Comparison of ENCODE assay signal across 19 cellular contexts in the genomic region with DNA sequence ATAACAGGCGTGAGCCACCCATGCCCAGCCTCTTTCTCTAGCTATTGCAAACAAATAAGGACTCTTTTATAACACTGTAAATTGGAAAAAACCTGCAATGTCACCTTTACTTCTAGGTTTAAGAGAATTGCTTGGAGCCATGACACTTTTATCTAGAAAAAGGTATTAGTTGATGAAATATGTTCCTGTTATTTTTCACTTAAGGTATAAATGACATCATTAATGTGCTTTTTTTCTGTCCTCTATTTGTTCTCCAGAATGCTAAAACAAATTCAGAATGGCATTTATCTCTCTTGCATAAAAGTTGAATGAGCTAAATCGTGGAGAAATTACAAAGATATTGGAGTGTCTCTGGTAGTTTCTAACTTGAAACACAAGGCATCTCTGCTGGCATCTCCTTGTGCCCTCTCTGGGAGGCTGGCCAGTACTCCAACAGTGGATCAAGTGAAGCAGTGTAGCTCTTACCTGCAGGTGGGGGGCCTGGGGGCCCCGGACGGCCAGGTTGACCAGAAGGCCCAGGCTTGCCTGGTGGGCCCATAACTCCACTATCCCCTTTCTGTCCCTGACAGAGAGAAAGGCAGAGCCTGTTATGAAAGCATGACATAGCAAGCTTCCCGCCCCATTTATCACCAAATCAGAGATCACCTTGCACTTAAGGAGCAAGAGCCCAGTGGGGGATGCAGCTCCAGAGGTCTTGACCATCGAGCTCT. TPM values are rescaled to one million over a fixed set of nuclear protein-coding genes. Genes with fewer than 3 reads are reported as not detected.
A peak's percentile ranks its signal among the peaks of the same experiment; 100 is the strongest.
DNase-seq lines count a peak whose midpoint lies in the region; ATAC-seq, FAIRE-seq and TF ChIP-seq lines count a peak whose summit lies in the region.
"Had no signal": no experiment of that assay in that cellular context is flagged by ENCODE, and none has a peak within 500 bp of the region (broad histone marks: within the 10 kb centered on the region; RNA-seq: fewer than 3 reads in every experiment).

No MANE protein-coding gene starts in this region.

- H2AK5ac ChIP-seq in trophoblast cell (ENCODE audit: low read length): no peak overlapping the region

- TF ChIP-seq EP300 in HepG2 (IDR thresholded peaks at IDR 0.05; ENCODE audit: low read depth in 2 of 2, low read length in 2 of 2) (no peak), HepG2 (CRISPR knock-in tag; IDR thresholded peaks at IDR 0.05; ENCODE audit: borderline replicate concordance) (no peak), GM12878 (IDR thresholded peaks at IDR 0.05; ENCODE audit: borderline replicate concordance in 1 of 2, control insufficient read depth in 1 of 2, low read depth in 2 of 2, low read length in 2 of 2) (no peak)

- no peaks in the 10 kb centered on the region; a peak in 1 of 5 replicates for H3K27me3 ChIP-seq in HepG2 (ENCODE audit: control insufficient read depth in 1 of 2, insufficient read depth in 2 of 2, low read length in 2 of 2)
- H3K27me3 ChIP-seq in right lobe of liver: no peaks in the 10 kb centered on the region
- H3K27me3 ChIP-seq in GM12878 (replicated peaks in 1 of 2; ENCODE audit: control insufficient read depth in 2 of 2, insufficient read depth in 2 of 2, low read length in 1 of 2): no peaks in the 10 kb centered on the region
- no peaks in the 10 kb centered on the region for H3K27me3 ChIP-seq in trophoblast cell (ENCODE audit: insufficient read depth, low read length)

- ATAC-seq in HepG2: no peak
- ATAC-seq in right lobe of liver: no peak
- no peak for ATAC-seq in GM12878

- no peak overlapping the region for H2BK120ac ChIP-seq in trophoblast cell (ENCODE audit: insufficient read depth, low read length, poor library complexity)

- H4K12ac ChIP-seq in trophoblast cell (ENCODE audit: low read depth, low read length): no peak overlapping the region

- H3K4me3 ChIP-seq in HepG2 (replicated peaks in 1 of 3; ENCODE audit: insufficient read depth in 1 of 3, low read depth in 2 of 3, low read length in 3 of 3): no peak overlapping the region
- no peak overlapping the region for H3K4me3 ChIP-seq in right lobe of liver
- no peak overlapping the region for H3K4me3 ChIP-seq in GM12878
- H3K4me3 ChIP-seq in trophoblast cell (ENCODE audit: low read depth, low read length): no peak overlapping the region

- TF ChIP-seq POLR2A in HepG2 (IDR thresholded peaks at IDR 0.05; ENCODE audit: insufficient read depth in 1 of 2, low read depth in 2 of 2, low read length in 2 of 2) (no peak), right lobe of liver (IDR thresholded peaks at IDR 0.05) (no peak), GM12878 (IDR thresholded peaks at IDR 0.05; ENCODE audit: low read depth, low read length) (no peak)

- in situ Hi-C loops in HepG2 (cut with HindIII; ENCODE audit: extremely low pct_ligation_motif_present, low pct_unique_long_range_greater_than_20kb): no loop called here
- in situ Hi-C loops in GM12878 (cut with MboI): no loop called here

- H3K79me2 ChIP-seq in HepG2 (ENCODE audit: insufficient read depth, low read length): no peaks in the 10 kb centered on the region
- H3K79me2 ChIP-seq in GM12878 (ENCODE audit: control insufficient read depth, insufficient read depth, low read length): no peaks in the 10 kb centered on the region
- no peaks in the 10 kb centered on the region for H3K79me2 ChIP-seq in trophoblast cell (ENCODE audit: control insufficient read depth, insufficient read depth, low read length, poor library complexity)

- no peak overlapping the region for H3K4ac ChIP-seq in trophoblast cell (ENCODE audit: low read depth, low read length)

- H2AFZ ChIP-seq in HepG2 (ENCODE audit: low read length) (no peak overlapping the region), GM12878 (ENCODE audit: control insufficient read depth, low read depth, low read length) (no peak overlapping the region), trophoblast cell (ENCODE audit: insufficient read depth, low read length, poor library complexity) (no peak overlapping the region)

- RAD21 ChIA-PET in GM12878 (lab: Charles Lee; ENCODE audit: unreplicated experiment): interaction anchor here (1.0 to 3.0 kb wide), 9 partner anchors 32 to 346 kb away, joined by 3 to 25 read pairs (median 4); no protein-coding TSS in a partner anchor

- TF ChIP-seq CTCF in HepG2 (CRISPR knock-in tag; IDR thresholded peaks at IDR 0.05): no peak
- no peak for TF ChIP-seq CTCF in right lobe of liver (IDR thresholded peaks at IDR 0.05)
- no peak for TF ChIP-seq CTCF in GM12878 (IDR thresholded peaks at IDR 0.05 in 2 of 3, conservative IDR thresholded peaks at IDR 0.05 in 1 of 3; ENCODE audit: control insufficient read depth in 2 of 3, extremely low read depth in 1 of 3, insufficient read depth in 1 of 3, low read depth in 3 of 3, low read length in 3 of 3)

- no peak overlapping the region for H3K18ac ChIP-seq in trophoblast cell (ENCODE audit: low read length)

- no peak overlapping the region for H2BK12ac ChIP-seq in trophoblast cell (ENCODE audit: low read length)

- H3K23ac ChIP-seq in trophoblast cell (ENCODE audit: low read length): no peak overlapping the region

- 42% methylated on average over 5 of the region's 6 CpGs for WGBS in HepG2 (ENCODE audit: low lambda C conversion rate)
- WGBS in right lobe of liver (ENCODE audit: insufficient coverage, low coverage, low lambda C conversion rate, missing lambda C conversion rate): 95% methylated on average over 3 of the region's 6 CpGs
- 79% methylated on average over 6 of the region's 6 CpGs for WGBS in GM12878 (ENCODE audit: insufficient coverage, insufficient replicate concordance, low lambda C conversion rate, missing lambda C conversion rate)
- WGBS in trophoblast cell (ENCODE audit: extremely low coverage, insufficient coverage, insufficient read length): no CpG with 5 or more reads among the region's 6 CpGs

- H4K8ac ChIP-seq in trophoblast cell (ENCODE audit: low read depth, low read length): no peak overlapping the region

- CTCF ChIA-PET in HepG2 (lab: Yijun Ruan, JAX; ENCODE audit: low intra/inter-chr PET ratio, low total read pairs): no interaction called here
- CTCF ChIA-PET in GM12878 (lab: Yijun Ruan, JAX): interaction anchor here (0.6 to 3.4 kb wide), 9 partner anchors 11 to 1002 kb away, joined by 3 to 30 read pairs (median 4); no protein-coding TSS in a partner anchor

- H3K4me2 ChIP-seq in HepG2 (ENCODE audit: low read depth, low read length) (no peak overlapping the region), GM12878 (ENCODE audit: control insufficient read depth, insufficient read depth) (no peak overlapping the region), trophoblast cell (ENCODE audit: low read length) (no peak overlapping the region)

- H3K9me3 ChIP-seq in HepG2 (ENCODE audit: low read length) (no peaks in the 10 kb centered on the region), right lobe of liver (no peaks in the 10 kb centered on the region), GM12878 (replicated peaks; ENCODE audit: control insufficient read depth, insufficient read depth, low read length) (no peaks in the 10 kb centered on the region), trophoblast cell (ENCODE audit: insufficient read depth, low read depth, low read length) (no peaks in the 10 kb centered on the region)

- H2BK5ac ChIP-seq in trophoblast cell (ENCODE audit: low read depth, low read length, poor library complexity): no peak overlapping the region

- TF ChIP-seq RAD21 in HepG2 (CRISPR knock-in tag; IDR thresholded peaks at IDR 0.05) (no peak), GM12878 (IDR thresholded peaks at IDR 0.05; ENCODE audit: insufficient read depth, low read depth, low read length) (no peak)

- POLR2A ChIA-PET in HepG2 (lab: Yijun Ruan, JAX): no interaction called here
- POLR2A ChIA-PET in GM12878 (lab: Charles Lee): interaction anchor here (0.6 to 2.0 kb wide), 8 partner anchors 34 to 384 kb away, joined by 3 to 12 read pairs (median 3); a partner anchor contains a TSS

- no peak overlapping the region for H4K91ac ChIP-seq in trophoblast cell (ENCODE audit: low read depth, low read length)

- H3K36me3 ChIP-seq in HepG2 (replicated peaks in 1 of 2; ENCODE audit: control insufficient read depth in 1 of 2, insufficient read depth in 2 of 2, low read length in 2 of 2): no peaks in the 10 kb centered on the region
- H3K36me3 ChIP-seq in right lobe of liver: no peaks in the 10 kb centered on the region
- H3K36me3 ChIP-seq in GM12878 (ENCODE audit: control insufficient read depth in 2 of 2, insufficient read depth in 2 of 2, low read length in 1 of 2): no peaks in the 10 kb centered on the region
- H3K36me3 ChIP-seq in trophoblast cell (ENCODE audit: control insufficient read depth in 1 of 2, insufficient read depth in 2 of 2, low read length in 2 of 2): no peaks in the 10 kb centered on the region

- no TSS peak for BruUV-seq in HepG2 (replicated peaks; lab: Mats Ljungman, UMichigan)
- no TSS peak for BruUV-seq in GM12878 (replicated peaks; lab: Mats Ljungman, UMichigan)

- no peak overlapping the region for H3K14ac ChIP-seq in trophoblast cell (ENCODE audit: low read length)

- H4K20me1 ChIP-seq in HepG2 (ENCODE audit: insufficient read depth, low read length) (no peaks in the 10 kb centered on the region), GM12878 (ENCODE audit: control insufficient read depth, insufficient read depth) (no peaks in the 10 kb centered on the region)

- H3K4me1 ChIP-seq in HepG2 (ENCODE audit: insufficient read depth, low read length) (no peaks in the 10 kb centered on the region), right lobe of liver (no peaks in the 10 kb centered on the region), GM12878 (ENCODE audit: control insufficient read depth, insufficient read depth, low read length) (peaks cover 6% of the 10 kb centered on the region), trophoblast cell (ENCODE audit: control insufficient read depth in 1 of 2, insufficient read depth in 2 of 2, low read length in 2 of 2) (peaks cover 0 to 2% of the 10 kb centered on the region in 2 experiments)

- intact Hi-C loops in HepG2 (cut with micrococcal nuclease; ENCODE audit: unreplicated experiment) (no loop called here), right lobe of liver (cut with DNase I) (no loop called here), GM12878 (cut with micrococcal nuclease; ENCODE audit: unreplicated experiment) (loop anchor here (5.0 kb wide), 1 partner anchor 91 kb away; no protein-coding TSS in a partner anchor), posterior cingulate gyrus (cut with DNase I) (no loop called here)

- SMC1A ChIA-PET in GM12878 (lab: Charles Lee; ENCODE audit: uncharacterized antibody, unreplicated experiment): interaction anchor here (0.5 to 5.6 kb wide), 18 partner anchors 8 to 286 kb away, joined by 3 to 48 read pairs (median 4); no protein-coding TSS in a partner anchor

- no peaks in the 10 kb centered on the region for H3K79me1 ChIP-seq in trophoblast cell (ENCODE audit: low read length)

- no peak for DNase-seq in HepG2 (ENCODE audit: low spot score)
- DNase-seq in right lobe of liver: no peak
- no peak for DNase-seq in GM12878 (ENCODE audit: low read depth, low spot score)
- DNase-seq in trophoblast cell: no peak
- no peak for DNase-seq in stimulated activated CD4-positive, alpha-beta T cell treated with anti-CD3 and anti-CD28 coated beads, Interleukin-4, amount 100 ng/mL, for 4 hours
- no peak for DNase-seq in NCI-H526 treated with DMSO at 0.1 percent for 48 hours (lab: John Stamatoyannopoulos, UW)
- DNase-seq in posterior cingulate gyrus: no peak
- DNase-seq: ACHN; CD4-positive, alpha-beta memory T cell; DMS153; DMS79 treated with DMSO at 0.1 percent for 48 hours; EL; GOT3; H9 had no signal

- H3K9ac ChIP-seq in HepG2 (ENCODE audit: insufficient read depth, low read depth, low read length) (no peak overlapping the region), GM12878 (ENCODE audit: control insufficient read depth, insufficient read depth, low read length) (no peak overlapping the region), trophoblast cell (ENCODE audit: low read length) (peak overlapping the region; percentile 55)

- FAIRE-seq in HepG2 (lab: Jason Lieb, UNC) (no peak), GM12878 (lab: Jason Lieb, UNC) (no peak)
- FAIRE-seq: G401.6, GM12892 had no signal

- H3K27ac ChIP-seq in HepG2 (ENCODE audit: extremely low read length, insufficient read depth, low read length): no peak overlapping the region
- H3K27ac ChIP-seq in right lobe of liver: no peak overlapping the region
- H3K27ac ChIP-seq in GM12878 (ENCODE audit: control insufficient read depth, insufficient read depth): no peak overlapping the region
- H3K27ac ChIP-seq in trophoblast cell (ENCODE audit: low read depth, low read length): no peak overlapping the region
- H3K27ac ChIP-seq: C4-2B had no signal

RNA-seq across cellular contexts. Expression of a gene that starts 38.6 kb away (rescaled TPM):
- total RNA-seq in HepG2 (2016; rRNA removed; fragmentation: Illumina TruSeq; extraction: Trizol): 30.0 and 38.5 TPM in 2 replicates
- total RNA-seq in HepG2 (2016; cell fraction: cytosol; rRNA removed; fragmentation: Illumina TruSeq; extraction: Trizol; ENCODE audit: low read depth): 2.7 and 2.8 TPM in 2 replicates
- total RNA-seq in HepG2 (2016; cell fraction: insoluble cytoplasmic fraction; rRNA removed; fragmentation: Illumina TruSeq; extraction: Trizol): 30.9 and 39.2 TPM in 2 replicates
- total RNA-seq in HepG2 (2016; cell fraction: membrane; rRNA removed; fragmentation: Illumina TruSeq; extraction: Trizol): 13.8 and 15.2 TPM in 2 replicates
- total RNA-seq in HepG2 (2016; cell fraction: nucleus; rRNA removed; fragmentation: Illumina TruSeq; extraction: Trizol): 15.8 and 18.3 TPM in 2 replicates
- polyA plus RNA-seq in HepG2 (2011; rRNA removed): 8.1 and 8.4 TPM in 2 replicates
- 7.9 and 8.6 TPM in 2 replicates for polyA plus RNA-seq in HepG2 (2011; cell fraction: cytosol; rRNA removed)
- polyA plus RNA-seq in HepG2 (2011; cell fraction: nucleus; rRNA removed): 8.3 and 10.1 TPM in 2 replicates
- polyA plus RNA-seq in HepG2 (2012): 13.2 and 13.9 TPM in 2 replicates
- polyA plus RNA-seq in HepG2 (2016; cell fraction: cytosol; fragmentation: Illumina TruSeq; extraction: Trizol; ENCODE audit: low read depth): 0.75 and 0.85 TPM in 2 replicates
- 26.3 and 27.8 TPM in 2 replicates for polyA plus RNA-seq in HepG2 (2016; cell fraction: insoluble cytoplasmic fraction; fragmentation: Illumina TruSeq; extraction: Trizol; ENCODE audit: low read depth)
- polyA plus RNA-seq in HepG2 (2016; cell fraction: membrane; fragmentation: Illumina TruSeq; extraction: Trizol; ENCODE audit: low read depth): 3.4 and 3.8 TPM in 2 replicates
- polyA plus RNA-seq in HepG2 (2016; cell fraction: nucleus; fragmentation: Illumina TruSeq; extraction: Trizol; ENCODE audit: insufficient read depth, low read depth): 20.2 and 20.4 TPM in 2 replicates
- 14.7 and 20.2 TPM in 2 replicates for polyA minus RNA-seq in HepG2 (2011; rRNA and poly(A)+ RNA removed; ENCODE audit: low replicate concordance)
- polyA minus RNA-seq in HepG2 (2011; cell fraction: cytosol; rRNA and poly(A)+ RNA removed): 14.6 and 16.9 TPM in 2 replicates
- 7.5 and 13.4 TPM in 2 replicates for polyA minus RNA-seq in HepG2 (2011; cell fraction: nucleus; rRNA and poly(A)+ RNA removed)
- total RNA-seq in right lobe of liver: 10 to 100 TPM; 11.6 to 27.7 (median 17.1) TPM
- total RNA-seq in GM12878 (2013; cell fraction: nucleolus; rRNA removed): 13.1 and 13.9 TPM in 2 replicates
- 20.4 and 21.6 TPM in 2 replicates for total RNA-seq in GM12878 (2014; rRNA removed)
- 16.1 and 16.5 TPM in 2 replicates for total RNA-seq in GM12878 (2014; rRNA removed; fragmentation: Illumina TruSeq; extraction: Trizol)
- 15.8 and 17.2 TPM in 2 replicates for total RNA-seq in GM12878 (2021)
- 7.3 TPM for polyA plus RNA-seq in GM12878 (2011; ENCODE audit: low read depth)
- polyA plus RNA-seq in GM12878 (2011; rRNA removed): 21.3 and 24.6 TPM in 2 replicates
- polyA plus RNA-seq in GM12878 (2011; cell fraction: cytosol; rRNA removed): 22.3 and 22.5 TPM in 2 replicates
- 10.4 and 12.2 TPM in 2 replicates for polyA plus RNA-seq in GM12878 (2011; cell fraction: nucleus; rRNA removed)
- 11.3 and 14.3 TPM in 2 replicates for polyA plus RNA-seq in GM12878 (2012)
- 16.0 and 18.7 TPM in 2 replicates for polyA plus RNA-seq in GM12878 (2014; fragmentation: Illumina TruSeq; extraction: Trizol)
- polyA plus RNA-seq in GM12878 (2014; fragmentation: Nextera tagmentation; extraction: Ambion mirVana): 1 to 10 TPM; 6.8 to 9.2 TPM
- polyA plus RNA-seq in GM12878 (2014; rRNA removed): 15.4 and 16.4 TPM in 2 replicates
- polyA plus RNA-seq in GM12878 (2016; fragmentation: Nextera tagmentation; extraction: Ambion mirVana): 10 to 100 TPM; 12.7 to 13.0 TPM
- polyA minus RNA-seq in GM12878 (2011; rRNA and poly(A)+ RNA removed): 25.2 and 28.5 TPM in 2 replicates
- 13.7 and 17.6 TPM in 2 replicates for polyA minus RNA-seq in GM12878 (2011; cell fraction: cytosol; rRNA and poly(A)+ RNA removed)
- 7.7 and 14.0 TPM in 2 replicates for polyA minus RNA-seq in GM12878 (2011; cell fraction: nucleus; rRNA and poly(A)+ RNA removed)
- 44.8 and 48.3 TPM in 2 replicates for polyA plus RNA-seq in trophoblast cell (2013)

RNA-seq across cellular contexts. Expression of a gene that starts 38.7 kb away (rescaled TPM):
- total RNA-seq in HepG2 (2016; rRNA removed; fragmentation: Illumina TruSeq; extraction: Trizol) (29.4 and 35.9 TPM in 2 replicates), right lobe of liver (1 to 10 TPM; 5.3 to 7.5 (median 6.2) TPM), GM12878 (2014; rRNA removed) (13.8 and 17.2 TPM in 2 replicates), GM12878 (2014; rRNA removed; fragmentation: Illumina TruSeq; extraction: Trizol) (22.1 and 25.9 TPM in 2 replicates), GM12878 (2021) (11.7 and 14.4 TPM in 2 replicates)
- total RNA-seq in HepG2 (2016; cell fraction: cytosol; rRNA removed; fragmentation: Illumina TruSeq; extraction: Trizol; ENCODE audit: low read depth): 22.7 and 26.8 TPM in 2 replicates
- total RNA-seq in HepG2 (2016; cell fraction: insoluble cytoplasmic fraction; rRNA removed; fragmentation: Illumina TruSeq; extraction: Trizol): 27.2 and 36.6 TPM in 2 replicates
- 24.1 and 24.6 TPM in 2 replicates for total RNA-seq in HepG2 (2016; cell fraction: membrane; rRNA removed; fragmentation: Illumina TruSeq; extraction: Trizol)
- total RNA-seq in HepG2 (2016; cell fraction: nucleus; rRNA removed; fragmentation: Illumina TruSeq; extraction: Trizol): 19.4 and 19.9 TPM in 2 replicates
- polyA plus RNA-seq in HepG2 (2011; rRNA removed) (17.2 and 17.3 TPM in 2 replicates), GM12878 (2011; rRNA removed) (21.2 and 26.0 TPM in 2 replicates), GM12878 (2014; fragmentation: Illumina TruSeq; extraction: Trizol) (21.5 and 29.3 TPM in 2 replicates), GM12878 (2014; fragmentation: Nextera tagmentation; extraction: Ambion mirVana) (10 to 100 TPM; 27.4 to 29.6 TPM), GM12878 (2014; rRNA removed) (17.0 and 19.1 TPM in 2 replicates), GM12878 (2016; fragmentation: Nextera tagmentation; extraction: Ambion mirVana) (10 to 100 TPM; 16.3 to 20.3 TPM)
- 14.0 and 16.7 TPM in 2 replicates for polyA plus RNA-seq in HepG2 (2011; cell fraction: cytosol; rRNA removed)
- 8.0 and 10.6 TPM in 2 replicates for polyA plus RNA-seq in HepG2 (2011; cell fraction: nucleus; rRNA removed)
- polyA plus RNA-seq in HepG2 (2012): 14.2 and 16.9 TPM in 2 replicates
- 8.7 and 10.2 TPM in 2 replicates for polyA plus RNA-seq in HepG2 (2016; cell fraction: cytosol; fragmentation: Illumina TruSeq; extraction: Trizol; ENCODE audit: low read depth)
- 27.6 and 30.8 TPM in 2 replicates for polyA plus RNA-seq in HepG2 (2016; cell fraction: insoluble cytoplasmic fraction; fragmentation: Illumina TruSeq; extraction: Trizol; ENCODE audit: low read depth)
- 10.9 and 14.1 TPM in 2 replicates for polyA plus RNA-seq in HepG2 (2016; cell fraction: membrane; fragmentation: Illumina TruSeq; extraction: Trizol; ENCODE audit: low read depth)
- polyA plus RNA-seq in HepG2 (2016; cell fraction: nucleus; fragmentation: Illumina TruSeq; extraction: Trizol; ENCODE audit: insufficient read depth, low read depth): 18.8 and 19.1 TPM in 2 replicates
- 17.3 and 21.1 TPM in 2 replicates for polyA minus RNA-seq in HepG2 (2011; rRNA and poly(A)+ RNA removed; ENCODE audit: low replicate concordance)
- polyA minus RNA-seq in HepG2 (2011; cell fraction: cytosol; rRNA and poly(A)+ RNA removed): 7.7 and 9.8 TPM in 2 replicates
- 20.2 and 23.5 TPM in 2 replicates for polyA minus RNA-seq in HepG2 (2011; cell fraction: nucleus; rRNA and poly(A)+ RNA removed)
- total RNA-seq in GM12878 (2013; cell fraction: nucleolus; rRNA removed): 56.0 TPM in 2 replicates
- polyA plus RNA-seq in GM12878 (2011; ENCODE audit: low read depth): 10.6 TPM
- polyA plus RNA-seq in GM12878 (2011; cell fraction: cytosol; rRNA removed): 18.2 and 18.6 TPM in 2 replicates
- 11.6 and 13.7 TPM in 2 replicates for polyA plus RNA-seq in GM12878 (2011; cell fraction: nucleus; rRNA removed)
- 10.1 and 13.8 TPM in 2 replicates for polyA plus RNA-seq in GM12878 (2012)
- 26.3 and 30.0 TPM in 2 replicates for polyA minus RNA-seq in GM12878 (2011; rRNA and poly(A)+ RNA removed)
- polyA minus RNA-seq in GM12878 (2011; cell fraction: cytosol; rRNA and poly(A)+ RNA removed): 7.3 and 11.0 TPM in 2 replicates
- 8.8 and 10.2 TPM in 2 replicates for polyA minus RNA-seq in GM12878 (2011; cell fraction: nucleus; rRNA and poly(A)+ RNA removed)
- polyA plus RNA-seq in trophoblast cell (2013): 19.9 TPM in 2 replicates

RNA-seq across cellular contexts. Expression of a gene that starts 55.5 kb away (rescaled TPM):
- total RNA-seq in HepG2 (2016; rRNA removed; fragmentation: Illumina TruSeq; extraction: Trizol): 0.31 TPM in 1 of 2 replicates, not detected in the other
- total RNA-seq in HepG2 (2016; cell fraction: cytosol; rRNA removed; fragmentation: Illumina TruSeq; extraction: Trizol; ENCODE audit: low read depth): not detected in 2 replicates
- 0.19 TPM in 1 of 2 replicates, not detected in the other for total RNA-seq in HepG2 (2016; cell fraction: insoluble cytoplasmic fraction; rRNA removed; fragmentation: Illumina TruSeq; extraction: Trizol)
- 0.06 and 0.14 TPM in 2 replicates for total RNA-seq in HepG2 (2016; cell fraction: membrane; rRNA removed; fragmentation: Illumina TruSeq; extraction: Trizol)
- total RNA-seq in HepG2 (2016; cell fraction: nucleus; rRNA removed; fragmentation: Illumina TruSeq; extraction: Trizol): 0.96 and 1.6 TPM in 2 replicates
- polyA plus RNA-seq in HepG2 (2011; rRNA removed): 0.46 and 0.52 TPM in 2 replicates
- 0.13 and 0.19 TPM in 2 replicates for polyA plus RNA-seq in HepG2 (2011; cell fraction: cytosol; rRNA removed)
- 3.7 and 4.0 TPM in 2 replicates for polyA plus RNA-seq in HepG2 (2011; cell fraction: nucleus; rRNA removed)
- 0.28 and 0.35 TPM in 2 replicates for polyA plus RNA-seq in HepG2 (2012)
- polyA plus RNA-seq in HepG2 (2016; cell fraction: cytosol; fragmentation: Illumina TruSeq; extraction: Trizol; ENCODE audit: low read depth): not detected in 2 replicates
- 0.10 TPM in 1 of 2 replicates, not detected in the other for polyA plus RNA-seq in HepG2 (2016; cell fraction: insoluble cytoplasmic fraction; fragmentation: Illumina TruSeq; extraction: Trizol; ENCODE audit: low read depth)
- polyA plus RNA-seq in HepG2 (2016; cell fraction: membrane; fragmentation: Illumina TruSeq; extraction: Trizol; ENCODE audit: low read depth): 0.26 TPM in 1 of 2 replicates, not detected in the other
- 0.48 and 0.65 TPM in 2 replicates for polyA plus RNA-seq in HepG2 (2016; cell fraction: nucleus; fragmentation: Illumina TruSeq; extraction: Trizol; ENCODE audit: insufficient read depth, low read depth)
- 0.26 and 0.42 TPM in 2 replicates for polyA minus RNA-seq in HepG2 (2011; rRNA and poly(A)+ RNA removed; ENCODE audit: low replicate concordance)
- polyA minus RNA-seq in HepG2 (2011; cell fraction: cytosol; rRNA and poly(A)+ RNA removed): not detected in 2 replicates
- 1.0 and 2.9 TPM in 2 replicates for polyA minus RNA-seq in HepG2 (2011; cell fraction: nucleus; rRNA and poly(A)+ RNA removed)
- total RNA-seq in right lobe of liver: 1 to 10 TPM in 2 of 6 experiments, under 1 TPM in 4; 0.25 to 1.2 (median 0.83) TPM
- total RNA-seq in GM12878 (2013; cell fraction: nucleolus; rRNA removed): 7.5 and 9.9 TPM in 2 replicates
- total RNA-seq in GM12878 (2014; rRNA removed): 0.49 and 2.7 TPM in 2 replicates
- 0.67 and 0.92 TPM in 2 replicates for total RNA-seq in GM12878 (2014; rRNA removed; fragmentation: Illumina TruSeq; extraction: Trizol)
- 0.72 and 0.96 TPM in 2 replicates for total RNA-seq in GM12878 (2021)
- polyA plus RNA-seq in GM12878 (2011; ENCODE audit: low read depth): 0.55 TPM
- 1.2 and 1.8 TPM in 2 replicates for polyA plus RNA-seq in GM12878 (2011; rRNA removed)
- 1.5 and 2.1 TPM in 2 replicates for polyA plus RNA-seq in GM12878 (2011; cell fraction: cytosol; rRNA removed)
- 10.8 and 11.0 TPM in 2 replicates for polyA plus RNA-seq in GM12878 (2011; cell fraction: nucleus; rRNA removed)
- polyA plus RNA-seq in GM12878 (2012): 0.89 and 1.3 TPM in 2 replicates
- 1.1 and 1.6 TPM in 2 replicates for polyA plus RNA-seq in GM12878 (2014; fragmentation: Illumina TruSeq; extraction: Trizol)
- under 1 TPM; 0.13 to 0.29 TPM for polyA plus RNA-seq in GM12878 (2014; fragmentation: Nextera tagmentation; extraction: Ambion mirVana)
- polyA plus RNA-seq in GM12878 (2014; rRNA removed): 1.1 and 1.3 TPM in 2 replicates
- polyA plus RNA-seq in GM12878 (2016; fragmentation: Nextera tagmentation; extraction: Ambion mirVana): under 1 TPM; 0.33 to 0.68 TPM
- polyA minus RNA-seq in GM12878 (2011; rRNA and poly(A)+ RNA removed): 0.66 and 0.72 TPM in 2 replicates
- polyA minus RNA-seq in GM12878 (2011; cell fraction: cytosol; rRNA and poly(A)+ RNA removed): 0.31 TPM in 1 of 2 replicates, not detected in the other
- polyA minus RNA-seq in GM12878 (2011; cell fraction: nucleus; rRNA and poly(A)+ RNA removed): 1.6 and 3.9 TPM in 2 replicates
- polyA plus RNA-seq in trophoblast cell (2013): 1.1 and 1.3 TPM in 2 replicates
- total RNA-seq: A172, HT1080 had no signal
